In genomic region chr9:14318934-14319513, GRCh38 we compare ENCODE assay signal across 10 cellular contexts. TPM values are rescaled to one million over a fixed set of nuclear protein-coding genes. Genes with fewer than 3 reads are reported as not detected.
DNase-seq lines count a peak whose midpoint lies in the region; ATAC-seq and TF ChIP-seq lines count a peak whose summit lies in the region.
"Had no signal": no experiment of that assay in that cellular context is flagged by ENCODE, and none has a peak within 500 bp of the region (broad histone marks: within the 10 kb centered on the region; RNA-seq: fewer than 3 reads in every experiment).

No MANE protein-coding gene starts in this region.

- peak overlapping the region; percentile 25 for H3K4me2 ChIP-seq in BLaER1

- TF ChIP-seq CTCF in esophagus muscularis mucosa (IDR thresholded peaks at IDR 0.05) (no peak), gastrocnemius medialis (IDR thresholded peaks at IDR 0.05 in 4 of 5, conservative IDR thresholded peaks at IDR 0.05 in 1 of 5) (no peak)

- no peak for TF ChIP-seq POLR2A in esophagus muscularis mucosa (IDR thresholded peaks at IDR 0.05; ENCODE audit: low read depth)
- no peak for TF ChIP-seq POLR2A in gastrocnemius medialis (IDR thresholded peaks at IDR 0.05)

- H3K4me1 ChIP-seq in BLaER1 (peaks cover 34% of the 10 kb centered on the region), esophagus muscularis mucosa (peaks cover 28 to 68% (median 60%) of the 10 kb centered on the region in 4 donors), gastrocnemius medialis (peaks cover 56 to 59% of the 10 kb centered on the region in 2 donors)

- ATAC-seq in gastrocnemius medialis (no peak), GM19463 (IDR thresholded peaks at IDR 0.05; ENCODE audit: unreplicated experiment) (no peak), GM18517 (IDR thresholded peaks at IDR 0.05; ENCODE audit: unreplicated experiment) (no peak)

- in situ Hi-C loops in gastrocnemius medialis (cut with MboI; ENCODE audit: low sequenced_read_pairs in 4 of 4) = loop anchor here in 1 of 4 donors (25.0 kb wide), 1 partner anchor 307 kb away; no protein-coding TSS in a partner anchor

- no peak for TF ChIP-seq EP300 in esophagus muscularis mucosa (IDR thresholded peaks at IDR 0.05)

- intact Hi-C loops in esophagus muscularis mucosa (cut with DNase I) (loop anchor here (5.0 kb wide), 2 partner anchors 33 to 287 kb away; no protein-coding TSS in a partner anchor), gastrocnemius medialis (cut with DNase I; ENCODE audit: low total_unique reads) (loop anchor here (5.0 kb wide), 2 partner anchors 307 to 612 kb away; no protein-coding TSS in a partner anchor)

- H3K9ac ChIP-seq in BLaER1 = no peak overlapping the region

- H3K9me3 ChIP-seq in BLaER1 (peaks cover 22% of the 10 kb centered on the region), esophagus muscularis mucosa (no peaks in the 10 kb centered on the region), gastrocnemius medialis (no peaks in the 10 kb centered on the region)

- DNase-seq in NCI-H69 (lab: John Stamatoyannopoulos, UW) (peak; percentile 63), esophagus muscularis mucosa (ENCODE audit: extremely low spot score) (no peak), gastrocnemius medialis (no peak), cortex of kidney (lab: John Stamatoyannopoulos, UW) (no peak), HPDE6-E6E7 (ENCODE audit: extremely low spot score) (no peak)
- DNase-seq: CD8-positive, alpha-beta memory T cell; NCI-H1436 had no signal

- 25% methylated on average over 4 of the region's 4 CpGs for WGBS in esophagus muscularis mucosa

- H3K27ac ChIP-seq in BLaER1 (no peak overlapping the region), esophagus muscularis mucosa (replicated peaks in 1 of 4) (peak overlapping the region; percentile 93 to 99 (median 98)), gastrocnemius medialis (peak overlapping the region; percentile 92 to 99 (median 98))

- H3K36me3 ChIP-seq in BLaER1 = no peaks in the 10 kb centered on the region
- H3K36me3 ChIP-seq in esophagus muscularis mucosa = no peaks in the 10 kb centered on the region
- no peaks in the 10 kb centered on the region for H3K36me3 ChIP-seq in gastrocnemius medialis

- H3K4me3 ChIP-seq in BLaER1 (no peak overlapping the region), esophagus muscularis mucosa (peak overlapping the region in 2 of 4 donors; percentile 8 to 10), gastrocnemius medialis (peak overlapping the region; percentile 5 to 82 (median 14))

- H3K27me3 ChIP-seq in BLaER1 = no peaks in the 10 kb centered on the region
- H3K27me3 ChIP-seq in esophagus muscularis mucosa = no peaks in the 10 kb centered on the region
- H3K27me3 ChIP-seq in gastrocnemius medialis = no peaks in the 10 kb centered on the region

- no peaks in the 10 kb centered on the region for H4K20me1 ChIP-seq in BLaER1

RNA-seq across cellular contexts. Expression of gene NFIB, which starts 5.1 kb away (rescaled TPM):
- total RNA-seq in esophagus muscularis mucosa = 10 to 100 TPM; 38.1 to 64.4 (median 55.8) TPM
- 10 to 100 TPM; 24.0 to 40.9 (median 30.6) TPM for total RNA-seq in gastrocnemius medialis
- total RNA-seq: CD8-positive, alpha-beta memory T cell had no signal
